Comparison of ENCODE assay signal across 14 cellular contexts in genomic region chr15:68303560-68304436, GRCh38. TPM values are rescaled to one million over a fixed set of nuclear protein-coding genes. Genes with fewer than 3 reads are reported as not detected.
A peak's percentile ranks its signal among the peaks of the same experiment; 100 is the strongest.
DNase-seq lines count a peak whose midpoint lies in the region; ATAC-seq and TF ChIP-seq lines count a peak whose summit lies in the region.
"Had no signal": no experiment of that assay in that cellular context is flagged by ENCODE, and none has a peak within 500 bp of the region (broad histone marks: within the 10 kb centered on the region; RNA-seq: fewer than 3 reads in every experiment).

No MANE protein-coding gene starts in this region.

- H3K27ac ChIP-seq in WERI-Rb-1 = no peak overlapping the region
- H3K27ac ChIP-seq: C4-2B had no signal

- H3K4me1 Mint-ChIP-seq in HFFc6 (ENCODE audit: low read depth) = peaks cover 41% of the 10 kb centered on the region
- peaks cover 19% of the 10 kb centered on the region for H3K4me1 Mint-ChIP-seq in MCF 10A (ENCODE audit: insufficient read depth, unreplicated experiment)

- ATAC-seq in HG03159 (IDR thresholded peaks at IDR 0.05; ENCODE audit: unreplicated experiment) = no peak

- CTCF ChIA-PET in MCF 10A (lab: Yijun Ruan, JAX) = interaction anchor here (0.5 to 4.5 kb wide), 9 partner anchors 7 to 1494 kb away, joined by 3 to 97 read pairs (median 6); no protein-coding TSS in a partner anchor

- H3K4me3 Mint-ChIP-seq in HFFc6 = no peak overlapping the region
- H3K4me3 Mint-ChIP-seq in MCF 10A (ENCODE audit: unreplicated experiment) = no peak overlapping the region

- no peak overlapping the region for H3K4me3 ChIP-seq in WERI-Rb-1 (ENCODE audit: low read depth, low read length)

- H3K27me3 Mint-ChIP-seq in HFFc6 (ENCODE audit: insufficient read depth) (no peaks in the 10 kb centered on the region; the same call in 1 of the 2 replicates), MCF 10A (ENCODE audit: insufficient read depth, unreplicated experiment) (no peaks in the 10 kb centered on the region)

- TF ChIP-seq CTCF in HFFc6 (IDR thresholded peaks at IDR 0.05) (no peak), MCF 10A (IDR thresholded peaks at IDR 0.05; ENCODE audit: unreplicated experiment) (no peak), WERI-Rb-1 (IDR thresholded peaks at IDR 0.05; ENCODE audit: low read depth, low read length) (no peak)

- intact Hi-C loops in MCF 10A (cut with micrococcal nuclease) = no loop called here

- no peaks in the 10 kb centered on the region for H3K9me3 ChIP-seq in WERI-Rb-1 (ENCODE audit: severe bottlenecking)

- BruUV-seq in MCF 10A (replicated peaks; lab: Mats Ljungman, UMichigan) = no TSS peak

- H3K36me3 ChIP-seq in WERI-Rb-1 = no peaks in the 10 kb centered on the region

- H3K36me3 Mint-ChIP-seq in HFFc6 (ENCODE audit: low read depth) = no peaks in the 10 kb centered on the region
- peaks cover 25% of the 10 kb centered on the region for H3K36me3 Mint-ChIP-seq in MCF 10A (ENCODE audit: insufficient read depth, unreplicated experiment)

- peak overlapping the region; percentile 18; the same call in 1 of the 2 replicates for H3K27ac Mint-ChIP-seq in HFFc6
- H3K27ac Mint-ChIP-seq in MCF 10A (ENCODE audit: low read depth, unreplicated experiment) = peak overlapping the region; percentile 36

- no peaks in the 10 kb centered on the region for H3K9me3 Mint-ChIP-seq in HFFc6
- no peaks in the 10 kb centered on the region for H3K9me3 Mint-ChIP-seq in MCF 10A (ENCODE audit: unreplicated experiment)

- no peaks in the 10 kb centered on the region for H3K27me3 ChIP-seq in WERI-Rb-1 (ENCODE audit: insufficient read depth, low read depth, severe bottlenecking)

- peak; percentile 31 for DNase-seq in ELR (ENCODE audit: low read depth)
- DNase-seq in HFFc6 = no peak
- DNase-seq in MCF 10A (ENCODE audit: unreplicated experiment) = no peak
- peak; percentile 8 for DNase-seq in mucosa of gallbladder (ENCODE audit: low spot score)
- DNase-seq in WERI-Rb-1 = no peak
- DNase-seq in stimulated activated CD4-positive, alpha-beta T cell treated with anti-CD3 and anti-CD28 coated beads, Interleukin-2, amount 100 ng/mL, for 48 hours = no peak
- no peak for DNase-seq in SHP77 treated with DMSO at 0.1 percent for 48 hours (lab: John Stamatoyannopoulos, UW)
- DNase-seq: activated CD4-positive, alpha-beta T cell treated with anti-CD3 and anti-CD28 coated beads for 48 hours; activated gamma-delta T cell; NCI-H1105; retina; stimulated activated naive CD4-positive, alpha-beta T cell had no signal

- POLR2A ChIA-PET in MCF 10A (lab: Yijun Ruan, JAX) = interaction anchor here (0.6 to 3.2 kb wide), 11 partner anchors 9 to 1128 kb away, joined by 3 to 39 read pairs (median 5); partner anchors contain the start of gene FEM1B

RNA-seq across cellular contexts. Expression of gene FEM1B, which starts 26.3 kb away (rescaled TPM):
- total RNA-seq in HFFc6 (2021; fragmentation: NEBNext Ultra II Directional; extraction: Animal tissue kit (Norgen Biotek cat#: 25700)) = 10 to 100 TPM; 30.7 to 38.0 (median 32.7) TPM
- total RNA-seq in MCF 10A (2022) (50.7 and 70.2 TPM in 2 replicates), mucosa of gallbladder (51.7 TPM)

Comparison
In these comparisons a context has a peak if more than half of its experiments do, and no peak if none do; other contexts are left out.
1. DNase-seq: peak in ELR (single experiment) and mucosa of gallbladder (single experiment); none in HFFc6 (single experiment), MCF 10A (single experiment), WERI-Rb-1 (single experiment), stimulated activated CD4-positive, alpha-beta T cell treated with anti-CD3 and anti-CD28 coated beads, Interleukin-2, amount 100 ng/mL, for 48 hours (0 of 2) and SHP77 treated with DMSO at 0.1 percent for 48 hours (single experiment).